Comparison of ENCODE assay signal across 18 cellular contexts in the genomic region with DNA sequence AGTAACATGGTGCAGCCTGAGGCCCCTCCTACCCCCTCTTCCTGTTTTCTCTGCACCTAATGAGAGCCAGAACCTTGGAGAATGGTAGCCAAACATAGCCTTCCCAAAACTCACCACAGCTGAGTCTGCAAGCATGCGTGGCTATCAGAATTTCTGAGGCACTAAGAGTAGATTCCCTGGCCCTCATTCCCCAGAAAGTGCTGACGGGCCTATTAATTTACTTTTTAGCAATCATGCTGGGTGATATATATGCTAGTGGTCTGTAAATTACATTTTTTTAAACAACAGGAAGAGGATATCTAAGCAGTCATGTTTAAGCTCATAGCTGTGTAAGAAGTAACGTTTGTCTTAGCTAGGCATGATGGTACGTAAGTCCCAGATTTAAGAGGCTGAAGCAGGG.
"Had no signal": no experiment of that assay in that cellular context is flagged by ENCODE, and none has a peak within 500 bp of the region (broad histone marks: within the 10 kb centered on the region; RNA-seq: fewer than 3 reads in every experiment).

No MANE protein-coding gene starts in this region.

- ATAC-seq: left lobe of liver had no signal

- H3K27me3 ChIP-seq: adrenal gland, heart right ventricle, stomach had no signal

- H3K4me1 ChIP-seq: adrenal gland, heart right ventricle, stomach had no signal

- H3K27ac Mint-ChIP-seq: activated B cell treated with CpG ODN at 0.5 μM for 24 hours had no signal

- H3K27ac ChIP-seq: adrenal gland, coronary artery, heart right ventricle, parathyroid adenoma, stomach, thoracic aorta had no signal

- DNase-seq: activated B cell treated with CpG ODN at 0.5 μM for 24 hours; activated CD4-positive, alpha-beta T cell treated with anti-CD3 and anti-CD28 coated beads, Interleukin-2, amount 50 U/mL, for 4 hours; activated naive CD4-positive, alpha-beta T cell treated with Interleukin-2 at 50 U/mL for 16 hours; adrenal gland; central memory CD4-positive, alpha-beta T cell; effector CD4-positive, alpha-beta T cell; heart right ventricle; islet precursor cell; mammary epithelial cell; retina; stimulated activated CD4-positive, alpha-beta T cell treated with anti-CD3 and anti-CD28 coated beads, Interleukin-15, amount 100 ng/mL, for 24 hours; stimulated activated CD4-positive, alpha-beta T cell treated with anti-CD3 and anti-CD28 coated beads, Interleukin-4, amount 100 ng/mL, for 24 hours; stomach; T-helper 1 cell had no signal

- H3K4me3 Mint-ChIP-seq: activated B cell treated with CpG ODN at 0.5 μM for 24 hours had no signal

- H3K4me3 ChIP-seq: adrenal gland, coronary artery, heart right ventricle, stomach, thoracic aorta had no signal

- H3K4me1 Mint-ChIP-seq: activated B cell treated with CpG ODN at 0.5 μM for 24 hours had no signal

- H3K9me3 ChIP-seq: adrenal gland, heart right ventricle, stomach, thoracic aorta had no signal

- H3K27me3 Mint-ChIP-seq: activated B cell treated with CpG ODN at 0.5 μM for 24 hours had no signal

- H3K9me3 Mint-ChIP-seq: activated B cell treated with CpG ODN at 0.5 μM for 24 hours had no signal
